Comparison of ENCODE assay signal across 8 cellular contexts in genomic region chr1:167629681-167630567, GRCh38.
DNase-seq lines count a peak whose midpoint lies in the region; ATAC-seq and TF ChIP-seq lines count a peak whose summit lies in the region.

Gene RCSD1 (plus strand): TSS chr1:167630232. CDS start chr1:167630424, 192 bp downstream.

- ATAC-seq in HG03442 (IDR thresholded peaks at IDR 0.05; ENCODE audit: unreplicated experiment) (peak; percentile 32), memory B cell (ENCODE audit: low read depth) (peak; percentile 45), HG02870 (IDR thresholded peaks at IDR 0.05; ENCODE audit: unreplicated experiment) (no peak), HG02884 (IDR thresholded peaks at IDR 0.05; ENCODE audit: unreplicated experiment) (no peak)

- H3K9me3 Mint-ChIP-seq in memory B cell = peaks cover 2% of the 10 kb centered on the region

- peaks cover 3% of the 10 kb centered on the region; the same call in 1 of the 2 replicates for H3K9me3 ChIP-seq in DOHH2 (ENCODE audit: control insufficient read depth, insufficient read depth, low read length)

- H3K4me3 Mint-ChIP-seq in memory B cell = peak within 1 kb of the TSS; percentile 94

- H3K79me2 ChIP-seq in DOHH2 (ENCODE audit: control insufficient read depth, low read length) = peaks cover 60% of the 10 kb centered on the region

- H3K4me3 ChIP-seq in DOHH2 (ENCODE audit: low read length) (peak within 1 kb of the TSS; percentile 85), coronary artery (peak within 1 kb of the TSS; percentile 97)

- H3K4me2 ChIP-seq in DOHH2 (ENCODE audit: low read length) = peak within 1 kb of the TSS; percentile 91

- peaks cover 18% of the 10 kb centered on the region; the same call in 1 of the 2 replicates for H4K20me1 ChIP-seq in DOHH2 (ENCODE audit: control insufficient read depth, insufficient read depth, low read depth, low read length)

- TF ChIP-seq CTCF in DOHH2 (IDR thresholded peaks at IDR 0.05; ENCODE audit: low read depth, low read length, poor library complexity, severe bottlenecking) = no peak
- TF ChIP-seq CTCF in coronary artery (IDR thresholded peaks at IDR 0.05) = no peak

- peaks cover 30% of the 10 kb centered on the region for H3K36me3 Mint-ChIP-seq in memory B cell

- H3F3A ChIP-seq in DOHH2 (ENCODE audit: control insufficient read depth, insufficient read depth) = peaks cover 38% of the 10 kb centered on the region

- no peaks in the 10 kb centered on the region for H3K27me3 ChIP-seq in DOHH2 (ENCODE audit: control insufficient read depth, low read length)

- peaks cover 59% of the 10 kb centered on the region for H3K36me3 ChIP-seq in DOHH2 (ENCODE audit: control insufficient read depth, low read length)

- peak; percentile 80 for DNase-seq in activated CD4-positive, CD25-positive, alpha-beta regulatory T cell treated with anti-CD3 and anti-CD28 coated beads, Interleukin-2, amount 50 U/mL, for 72 hours
- DNase-seq in coronary artery (ENCODE audit: low spot score) (no peak), memory B cell (ENCODE audit: low spot score in 2 of 2) (peak in 1 of 2 donors; percentile 52)
- peak; percentile 48 for DNase-seq in stimulated activated CD8-positive, alpha-beta memory T cell treated with anti-CD3 and anti-CD28 coated beads, Interleukin-7, amount 100 ng/mL, for 24 hours (ENCODE audit: low read depth)

- peak within 1 kb of the TSS; percentile 92 for H3K27ac Mint-ChIP-seq in memory B cell

- H3K4me1 ChIP-seq in DOHH2 (ENCODE audit: control insufficient read depth, low read length) = peaks cover 89% of the 10 kb centered on the region

- H3K4me1 Mint-ChIP-seq in memory B cell = peaks cover 53% of the 10 kb centered on the region

- no peaks in the 10 kb centered on the region for H3K27me3 Mint-ChIP-seq in memory B cell

- H3K27ac ChIP-seq in DOHH2 (ENCODE audit: low read depth, low read length) = peak within 1 kb of the TSS; percentile 98
- peak within 1 kb of the TSS; percentile 82 to 97 for H3K27ac ChIP-seq in coronary artery

- no peaks in the 10 kb centered on the region for H3K9me2 ChIP-seq in DOHH2 (replicated peaks; ENCODE audit: control insufficient read depth, low read length)

Comparison
In these comparisons a context has a peak if more than half of its experiments do, and no peak if none do; other contexts are left out.
1. ATAC-seq: peak in HG03442 (single experiment) and memory B cell (single experiment); none in HG02870 (single experiment) and HG02884 (single experiment).